ENCODE assay signal across 22 cellular contexts in the genomic region with DNA sequence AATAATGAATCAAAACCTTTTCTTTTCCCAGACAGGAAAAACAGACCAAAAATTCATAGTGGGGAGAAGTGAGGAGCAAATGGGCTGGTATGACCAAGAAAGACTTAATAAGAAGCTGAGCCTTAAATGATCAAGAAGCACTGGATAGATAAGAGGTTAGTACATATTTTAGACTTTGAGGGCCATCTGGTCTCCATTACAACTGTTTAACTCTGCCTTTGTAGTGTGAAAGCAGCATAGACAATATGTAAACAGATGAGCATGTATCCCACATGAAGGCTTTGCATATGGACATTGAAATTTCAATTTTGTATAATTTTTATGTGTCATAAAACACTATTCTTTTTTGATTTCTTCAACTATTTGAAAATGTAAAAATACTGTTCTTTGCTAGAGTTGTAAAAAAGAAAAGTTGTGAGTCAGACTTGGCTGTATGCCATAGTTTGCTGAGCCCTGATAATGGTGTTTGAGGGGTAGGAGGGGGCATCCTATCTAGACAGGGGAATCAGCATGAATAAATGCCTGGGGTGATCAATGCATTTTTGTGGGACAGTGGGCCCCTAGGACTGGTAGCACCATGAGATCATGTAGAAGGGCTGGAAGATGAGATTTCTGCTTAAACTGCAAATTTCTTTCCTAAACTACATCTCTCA.
"Had no signal": no experiment of that assay in that cellular context is flagged by ENCODE, and none has a peak within 500 bp of the region (broad histone marks: within the 10 kb centered on the region; RNA-seq: fewer than 3 reads in every experiment).

No MANE protein-coding gene starts in this region.

- DNase-seq: activated gamma-delta T cell treated with Interleukin-2 at 50 U/mL for 16 hours; activated T-cell treated with anti-CD3 and anti-CD28 coated beads, Interleukin-2, amount 50 U/mL, for 1 hour; aorta; cerebellar nuclear complex; cortex of kidney; foreskin fibroblast; immature natural killer cell; kidney glomerular epithelial cell; left ventricle myocardium superior; mammary epithelial cell; midbrain; pancreas; psoas muscle; stimulated activated CD4-positive, alpha-beta T cell treated with anti-CD3 and anti-CD28 coated beads, Interleukin-4, amount 100 ng/mL, for 24 hours; T-helper 9 cell; tibial artery had no signal

- H3K27ac Mint-ChIP-seq: activated naive CD4-positive, alpha-beta T cell treated with anti-CD3 and anti-CD28 coated beads, Interleukin-2, amount 50 U/mL, for 24 hours; natural killer cell treated with Interleukin-12 subunit alpha and Interleukin-12 subunit beta and Interleukin-15 and Interleukin-18, amount 100 ng/mL, for 72 hours; stimulated activated naive CD8-positive, alpha-beta T cell treated with anti-CD3 and anti-CD28 coated beads, Interleukin-15, Interleukin-2, amounts not matched to agents 100 ng/mL and 50 ng/mL, for 24 hours; WTC11 had no signal

- H3K4me3 ChIP-seq: pancreas, psoas muscle, right atrium auricular region, tibial artery had no signal

- H3K9me3 ChIP-seq: neutrophil, pancreas, psoas muscle, right atrium auricular region, tibial artery had no signal

- H3K36me3 Mint-ChIP-seq: activated naive CD4-positive, alpha-beta T cell treated with anti-CD3 and anti-CD28 coated beads, Interleukin-2, amount 50 U/mL, for 24 hours; natural killer cell treated with Interleukin-12 subunit alpha and Interleukin-12 subunit beta and Interleukin-15 and Interleukin-18, amount 100 ng/mL, for 72 hours; WTC11 had no signal

- H3K4me3 Mint-ChIP-seq: activated naive CD4-positive, alpha-beta T cell treated with anti-CD3 and anti-CD28 coated beads, Interleukin-2, amount 50 U/mL, for 24 hours; immature natural killer cell; natural killer cell treated with Interleukin-12 subunit alpha and Interleukin-12 subunit beta and Interleukin-15 and Interleukin-18, amount 100 ng/mL, for 72 hours; stimulated activated naive CD8-positive, alpha-beta T cell treated with anti-CD3 and anti-CD28 coated beads, Interleukin-15, Interleukin-2, amounts not matched to agents 100 ng/mL and 50 ng/mL, for 24 hours; WTC11 had no signal

- H3K9me3 Mint-ChIP-seq: natural killer cell treated with Interleukin-12 subunit alpha and Interleukin-12 subunit beta and Interleukin-15 and Interleukin-18, amount 100 ng/mL, for 72 hours; stimulated activated naive CD8-positive, alpha-beta T cell treated with anti-CD3 and anti-CD28 coated beads, Interleukin-15, Interleukin-2, amounts not matched to agents 100 ng/mL and 50 ng/mL, for 24 hours; WTC11 had no signal

- H3K4me1 ChIP-seq: pancreas, psoas muscle, right atrium auricular region, tibial artery had no signal

- H3K27ac ChIP-seq: neutrophil, pancreas, psoas muscle, right atrium auricular region, tibial artery had no signal

- H3K27me3 ChIP-seq: neutrophil, pancreas, right atrium auricular region, tibial artery had no signal

- H3K4me1 Mint-ChIP-seq: activated naive CD4-positive, alpha-beta T cell treated with anti-CD3 and anti-CD28 coated beads, Interleukin-2, amount 50 U/mL, for 24 hours had no signal

- H3K27me3 Mint-ChIP-seq: natural killer cell treated with Interleukin-12 subunit alpha and Interleukin-12 subunit beta and Interleukin-15 and Interleukin-18, amount 100 ng/mL, for 72 hours had no signal

- H3K36me3 ChIP-seq: neutrophil, pancreas, right atrium auricular region, tibial artery had no signal
